ENCODE assay signal across 12 cellular contexts in the genomic region with DNA sequence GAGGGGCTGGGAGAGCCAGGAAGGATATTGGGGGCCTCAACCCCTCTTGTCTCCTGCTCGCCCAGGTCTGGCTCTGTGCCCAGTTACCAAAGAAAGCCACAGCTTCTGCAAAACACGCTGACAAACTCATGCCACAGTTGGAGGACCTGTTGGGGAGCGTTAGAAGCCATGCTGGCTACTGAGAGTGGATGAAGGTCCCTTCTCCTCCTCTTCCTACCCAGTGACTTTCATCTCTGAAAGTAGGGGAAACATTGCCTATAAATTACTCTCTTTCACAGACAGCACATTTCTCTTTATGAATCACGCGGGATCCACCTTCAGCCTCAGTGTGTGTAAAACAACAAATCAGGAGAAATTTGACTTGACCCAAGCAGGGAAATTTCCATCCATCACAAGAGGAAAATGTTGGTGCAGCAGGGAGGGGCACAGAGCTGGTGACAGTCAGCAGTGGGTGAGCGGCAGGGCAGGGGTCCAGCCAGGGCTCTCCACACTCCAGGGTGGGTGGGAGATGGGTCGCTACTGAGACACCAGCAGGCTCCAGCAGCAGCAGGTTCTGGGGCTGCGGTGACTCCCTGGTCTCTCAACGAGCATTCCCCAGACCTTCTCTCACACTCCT.
DNase-seq lines count a peak whose midpoint lies in the region; ATAC-seq and TF ChIP-seq lines count a peak whose summit lies in the region.
"Had no signal": no experiment of that assay in that cellular context is flagged by ENCODE, and none has a peak within 500 bp of the region (broad histone marks: within the 10 kb centered on the region; RNA-seq: fewer than 3 reads in every experiment).

No MANE protein-coding gene starts in this region.

- peak; percentile 40 for DNase-seq in activated CD4-positive, alpha-beta memory T cell treated with anti-CD3 and anti-CD28 coated beads for 36 hours
- no peak for DNase-seq in activated CD4-positive, alpha-beta memory T cell treated with anti-CD3 and anti-CD28 coated beads, Interleukin-2, amount 10 ng/mL, durations not matched to agents 7 days and 5 days
- DNase-seq in UCSD-AML1 (lab: John Stamatoyannopoulos, UW; ENCODE audit: unreplicated experiment) (peak; percentile 64), T-helper 9 cell (no peak), MG63 (no peak)
- DNase-seq: activated CD4-positive, alpha-beta T cell treated with anti-CD3 and anti-CD28 coated beads for 1 hour; naive B cell; NCI-H510A had no signal

- peaks cover 32 to 39% of the 10 kb centered on the region in 2 experiments for H3K4me1 ChIP-seq in neutrophil (ENCODE audit: control insufficient read depth in 1 of 2, insufficient read depth in 1 of 2, low read depth in 1 of 2, low read length in 1 of 2)

- ATAC-seq in HG02884 (IDR thresholded peaks at IDR 0.05; ENCODE audit: unreplicated experiment) (peak; percentile 51), GM21447 (IDR thresholded peaks at IDR 0.05; ENCODE audit: unreplicated experiment) (no peak)

- H3K27ac Mint-ChIP-seq in activated CD4-positive, alpha-beta memory T cell treated with anti-CD3 and anti-CD28 coated beads for 36 hours = no peak overlapping the region
- no peak overlapping the region for H3K27ac Mint-ChIP-seq in activated CD4-positive, alpha-beta memory T cell treated with anti-CD3 and anti-CD28 coated beads, Interleukin-2, amount 10 ng/mL, durations not matched to agents 7 days and 5 days

- H3K36me3 ChIP-seq in neutrophil (no peaks in the 10 kb centered on the region), MG63 (no peaks in the 10 kb centered on the region)

- H3K27me3 Mint-ChIP-seq in activated CD4-positive, alpha-beta memory T cell treated with anti-CD3 and anti-CD28 coated beads for 36 hours = peaks cover 10% of the 10 kb centered on the region
- peaks cover 34% of the 10 kb centered on the region for H3K27me3 Mint-ChIP-seq in activated CD4-positive, alpha-beta memory T cell treated with anti-CD3 and anti-CD28 coated beads, Interleukin-2, amount 10 ng/mL, durations not matched to agents 7 days and 5 days

- H3K9me3 ChIP-seq in neutrophil (no peaks in the 10 kb centered on the region), MG63 (peaks cover 24% of the 10 kb centered on the region)

- no peak overlapping the region for H3K4me3 Mint-ChIP-seq in activated CD4-positive, alpha-beta memory T cell treated with anti-CD3 and anti-CD28 coated beads for 36 hours
- no peak overlapping the region for H3K4me3 Mint-ChIP-seq in activated CD4-positive, alpha-beta memory T cell treated with anti-CD3 and anti-CD28 coated beads, Interleukin-2, amount 10 ng/mL, durations not matched to agents 7 days and 5 days
- H3K4me3 Mint-ChIP-seq: naive B cell had no signal

- no peak for TF ChIP-seq CTCF in neutrophil (IDR thresholded peaks at IDR 0.05)

- H3K27ac ChIP-seq in neutrophil = peak overlapping the region; percentile 92
- H3K27ac ChIP-seq: skin epidermis had no signal

- peaks cover 12% of the 10 kb centered on the region for H3K4me1 Mint-ChIP-seq in activated CD4-positive, alpha-beta memory T cell treated with anti-CD3 and anti-CD28 coated beads for 36 hours (ENCODE audit: low read depth)
- H3K4me1 Mint-ChIP-seq in activated CD4-positive, alpha-beta memory T cell treated with anti-CD3 and anti-CD28 coated beads, Interleukin-2, amount 10 ng/mL, durations not matched to agents 7 days and 5 days = peaks cover 3% of the 10 kb centered on the region

- H3K9me3 Mint-ChIP-seq in activated CD4-positive, alpha-beta memory T cell treated with anti-CD3 and anti-CD28 coated beads for 36 hours = peaks cover 4% of the 10 kb centered on the region
- H3K9me3 Mint-ChIP-seq in activated CD4-positive, alpha-beta memory T cell treated with anti-CD3 and anti-CD28 coated beads, Interleukin-2, amount 10 ng/mL, durations not matched to agents 7 days and 5 days = peaks cover 4% of the 10 kb centered on the region

- H3K4me3 ChIP-seq in neutrophil (ENCODE audit: low read depth in 1 of 2, low read length in 1 of 2) (peak overlapping the region; percentile 62 to 64), MG63 (no peak overlapping the region)
- H3K4me3 ChIP-seq: skin epidermis had no signal

- intact Hi-C loops in activated CD4-positive, alpha-beta memory T cell treated with anti-CD3 and anti-CD28 coated beads for 36 hours (cut with micrococcal nuclease) = loop anchor here (1.0 to 10.0 kb wide), 4 partner anchors 117 to 586 kb away; a partner anchor contains a TSS

- H3K27me3 ChIP-seq in neutrophil (no peaks in the 10 kb centered on the region), MG63 (no peaks in the 10 kb centered on the region)

- CTCF ChIA-PET in activated CD4-positive, alpha-beta memory T cell treated with anti-CD3 and anti-CD28 coated beads for 36 hours (lab: Charles Lee) = no interaction called here
- CTCF ChIA-PET in activated CD4-positive, alpha-beta memory T cell treated with anti-CD3 and anti-CD28 coated beads, Interleukin-2, amount 10 ng/mL, durations not matched to agents 7 days and 5 days (lab: Charles Lee) = no interaction called here

- no peaks in the 10 kb centered on the region for H3K36me3 Mint-ChIP-seq in activated CD4-positive, alpha-beta memory T cell treated with anti-CD3 and anti-CD28 coated beads for 36 hours
- no peaks in the 10 kb centered on the region for H3K36me3 Mint-ChIP-seq in activated CD4-positive, alpha-beta memory T cell treated with anti-CD3 and anti-CD28 coated beads, Interleukin-2, amount 10 ng/mL, durations not matched to agents 7 days and 5 days (ENCODE audit: low read depth)

- POLR2A ChIA-PET in activated CD4-positive, alpha-beta memory T cell treated with anti-CD3 and anti-CD28 coated beads for 36 hours (lab: Charles Lee) = no interaction called here
- POLR2A ChIA-PET in activated CD4-positive, alpha-beta memory T cell treated with anti-CD3 and anti-CD28 coated beads, Interleukin-2, amount 10 ng/mL, durations not matched to agents 7 days and 5 days (lab: Charles Lee) = no interaction called here

Comparison
In these comparisons a context has a peak if more than half of its experiments do, and no peak if none do; other contexts are left out.
1. DNase-seq: peak in activated CD4-positive, alpha-beta memory T cell treated with anti-CD3 and anti-CD28 coated beads for 36 hours (single experiment) and UCSD-AML1 (single experiment); none in activated CD4-positive, alpha-beta memory T cell treated with anti-CD3 and anti-CD28 coated beads, Interleukin-2, amount 10 ng/mL, durations not matched to agents 7 days and 5 days (single experiment), T-helper 9 cell (single experiment) and MG63 (single experiment).